1 cellular context compared by ENCODE assay signal in genomic region chr2:201144101-201145051, GRCh38.
TF ChIP-seq lines count a peak whose summit lies in the region.

No MANE protein-coding gene starts in this region.

TF ChIP-seq in endothelial cell of umbilical vein, 7 proteins besides CTCF, POLR2A, EP300 and RAD21:
- no peak for TF ChIP-seq MAX (IDR thresholded peaks at IDR 0.05; ENCODE audit: insufficient read depth, insufficient read length)
